ENCODE assay signal across 9 cellular contexts in genomic region chr2:210224660-210225460, GRCh38. TPM values are rescaled to one million over a fixed set of nuclear protein-coding genes. Genes with fewer than 3 reads are reported as not detected.
DNase-seq lines count a peak whose midpoint lies in the region; ATAC-seq, FAIRE-seq and TF ChIP-seq lines count a peak whose summit lies in the region.
"Had no signal": no experiment of that assay in that cellular context is flagged by ENCODE, and none has a peak within 500 bp of the region (broad histone marks: within the 10 kb centered on the region; RNA-seq: fewer than 3 reads in every experiment).

TSS of gene ACADL (minus strand) at chr2:210225447. CDS start at chr2:210225263, 184 bp downstream.

- peak within 1 kb of the TSS; percentile 89 for H2AFZ ChIP-seq in neural progenitor cell (replicated peaks)
- no peak within 1 kb of the TSS for H2AFZ ChIP-seq in OCI-LY7 (ENCODE audit: low read length)

- H3K27me3 Mint-ChIP-seq in activated CD8-positive, alpha-beta T cell treated with anti-CD3 and anti-CD28 coated beads for 36 hours: peaks cover 41% of the 10 kb centered on the region
- H3K27me3 Mint-ChIP-seq in neural progenitor cell (ENCODE audit: insufficient read depth, low read depth): peaks cover 42% of the 10 kb centered on the region

- FAIRE-seq in RCC 7860 (lab: Jason Lieb, UNC): no peak

- H3K79me2 ChIP-seq in neural progenitor cell (ENCODE audit: low read depth) (no peaks in the 10 kb centered on the region), OCI-LY7 (ENCODE audit: insufficient read depth, low read depth, low read length) (no peaks in the 10 kb centered on the region)

- peaks cover 3% of the 10 kb centered on the region for H3K4me1 Mint-ChIP-seq in activated CD8-positive, alpha-beta T cell treated with anti-CD3 and anti-CD28 coated beads for 36 hours (ENCODE audit: low read depth)
- H3K4me1 Mint-ChIP-seq in neural progenitor cell: peaks cover 8% of the 10 kb centered on the region

- no peaks in the 10 kb centered on the region for H3K36me3 ChIP-seq in neural progenitor cell
- no peaks in the 10 kb centered on the region for H3K36me3 ChIP-seq in OCI-LY7 (ENCODE audit: insufficient read depth, low read length)

- peak; percentile 51 for ATAC-seq in HG02981 (IDR thresholded peaks at IDR 0.05; ENCODE audit: unreplicated experiment)
- peak; percentile 47 for ATAC-seq in activated CD8-positive, alpha-beta T cell treated with anti-CD3 and anti-CD28 coated beads for 36 hours

- H3K27ac ChIP-seq in neural progenitor cell: no peak within 1 kb of the TSS
- H3K27ac ChIP-seq in OCI-LY7 (ENCODE audit: low read depth, low read length, poor library complexity, severe bottlenecking): no peak within 1 kb of the TSS

- peak; percentile 21 for DNase-seq in EL
- peak; percentile 20 for DNase-seq in activated CD8-positive, alpha-beta T cell treated with anti-CD3 and anti-CD28 coated beads for 36 hours
- peak; percentile 11 for DNase-seq in germinal center (ENCODE audit: low spot score)
- peak; percentile 77 for DNase-seq in neural progenitor cell (ENCODE audit: low spot score)
- no peak for DNase-seq in RCC 7860 (ENCODE audit: low spot score)
- no peak for DNase-seq in OCI-LY7 (ENCODE audit: low spot score)
- no peak for DNase-seq in NCI-H1436 treated with DMSO at 0.1 percent for 48 hours (lab: John Stamatoyannopoulos, UW)

- H3K4me3 ChIP-seq in neural progenitor cell (peak within 1 kb of the TSS; percentile 60), OCI-LY7 (ENCODE audit: low read depth, low read length, poor library complexity, severe bottlenecking) (no peak within 1 kb of the TSS)

- H3K4me2 ChIP-seq in neural progenitor cell (peak within 1 kb of the TSS; percentile 73), OCI-LY7 (ENCODE audit: low read length) (no peak within 1 kb of the TSS)

- peak within 1 kb of the TSS; percentile 17 for H3K4me3 Mint-ChIP-seq in activated CD8-positive, alpha-beta T cell treated with anti-CD3 and anti-CD28 coated beads for 36 hours
- H3K4me3 Mint-ChIP-seq in neural progenitor cell: peak within 1 kb of the TSS; percentile 84

- intact Hi-C loops in activated CD8-positive, alpha-beta T cell treated with anti-CD3 and anti-CD28 coated beads for 36 hours (cut with micrococcal nuclease): no loop called here
- intact Hi-C loops in OCI-LY7 (cut with micrococcal nuclease; ENCODE audit: unreplicated experiment): no loop called here

- peaks cover 50% of the 10 kb centered on the region for H3K27me3 ChIP-seq in neural progenitor cell

- CTCF ChIA-PET in activated CD8-positive, alpha-beta T cell treated with anti-CD3 and anti-CD28 coated beads for 36 hours (lab: Charles Lee): interaction anchor here (2.3 kb wide), 1 partner anchor 26 kb away, joined by 9 read pairs; no protein-coding TSS in a partner anchor
- CTCF ChIA-PET in OCI-LY7 (lab: Charles Lee; ENCODE audit: unreplicated experiment): no interaction called here

- no peaks in the 10 kb centered on the region for H3F3A ChIP-seq in neural progenitor cell (ENCODE audit: low read depth)

- no peaks in the 10 kb centered on the region for H4K20me1 ChIP-seq in neural progenitor cell (ENCODE audit: low read depth)
- H4K20me1 ChIP-seq in OCI-LY7 (ENCODE audit: insufficient read depth, low read length): no peaks in the 10 kb centered on the region

- no peak for TF ChIP-seq CTCF in activated CD8-positive, alpha-beta T cell treated with anti-CD3 and anti-CD28 coated beads for 36 hours (IDR thresholded peaks at IDR 0.05)
- TF ChIP-seq CTCF in neural progenitor cell (IDR thresholded peaks at IDR 0.05): no peak
- no peak for TF ChIP-seq CTCF in OCI-LY7 (conservative IDR thresholded peaks at IDR 0.05; ENCODE audit: low read length)

- H3K9ac ChIP-seq in neural progenitor cell: no peak within 1 kb of the TSS

- POLR2A ChIA-PET in activated CD8-positive, alpha-beta T cell treated with anti-CD3 and anti-CD28 coated beads for 36 hours (lab: Charles Lee): no interaction called here
- POLR2A ChIA-PET in OCI-LY7 (lab: Charles Lee): interaction anchor here (0.7 to 1.5 kb wide), 2 partner anchors 20 to 612 kb away, joined by 3 to 12 read pairs; no protein-coding TSS in a partner anchor

- H3K27ac Mint-ChIP-seq in activated CD8-positive, alpha-beta T cell treated with anti-CD3 and anti-CD28 coated beads for 36 hours: no peak within 1 kb of the TSS
- no peak within 1 kb of the TSS for H3K27ac Mint-ChIP-seq in neural progenitor cell

- no peaks in the 10 kb centered on the region for H3K9me3 Mint-ChIP-seq in activated CD8-positive, alpha-beta T cell treated with anti-CD3 and anti-CD28 coated beads for 36 hours
- H3K9me3 Mint-ChIP-seq in neural progenitor cell: no peaks in the 10 kb centered on the region

- H3K4me1 ChIP-seq in neural progenitor cell: no peaks in the 10 kb centered on the region
- H3K4me1 ChIP-seq in OCI-LY7 (ENCODE audit: insufficient read depth, low read length, poor library complexity, severe bottlenecking): no peaks in the 10 kb centered on the region

- H3K9me2 ChIP-seq in OCI-LY7 (ENCODE audit: insufficient read depth, low read length): no peaks in the 10 kb centered on the region

- H3K9me3 ChIP-seq in neural progenitor cell (ENCODE audit: low read depth) (no peaks in the 10 kb centered on the region), OCI-LY7 (ENCODE audit: low read length) (no peaks in the 10 kb centered on the region)

- BruUV-seq in OCI-LY7 (replicated peaks; lab: Mats Ljungman, UMichigan): no TSS peak

- no peaks in the 10 kb centered on the region for H3K36me3 Mint-ChIP-seq in activated CD8-positive, alpha-beta T cell treated with anti-CD3 and anti-CD28 coated beads for 36 hours (ENCODE audit: low read depth)
- no peaks in the 10 kb centered on the region for H3K36me3 Mint-ChIP-seq in neural progenitor cell

RNA-seq across cellular contexts. Expression of gene ACADL, which starts in this region (rescaled TPM):
- total RNA-seq in activated CD8-positive, alpha-beta T cell treated with anti-CD3 and anti-CD28 coated beads for 36 hours: not detected
- total RNA-seq in neural progenitor cell (ENCODE audit: low replicate concordance): 0.09 TPM in 1 of 2 replicates, not detected in the other
- total RNA-seq in OCI-LY7 (2014; rRNA removed; shearing (Covaris generic)): not detected in 2 replicates
- not detected in 2 replicates for total RNA-seq in OCI-LY7 (2022)
- total RNA-seq: T-helper 2 cell treated with Interferon-gamma antibody and Interleukin-4, amounts not matched to agents 100 ng/mL and 5 ng/mL, for 36 hours had no signal

Comparison
In these comparisons a context has a peak if more than half of its experiments do, and no peak if none do; other contexts are left out.
1. Peak in DNase-seq and ATAC-seq in activated CD8-positive, alpha-beta T cell treated with anti-CD3 and anti-CD28 coated beads for 36 hours; RNA of the gene not detected or under 1 TPM.
2. Peak in DNase-seq, H3K4me3 ChIP-seq and H3K4me2 ChIP-seq in neural progenitor cell; RNA of the gene not detected or under 1 TPM.
3. DNase-seq: peak in EL (single experiment) and germinal center (single experiment); none in RCC 7860 (single experiment), OCI-LY7 (single experiment) and NCI-H1436 treated with DMSO at 0.1 percent for 48 hours (single experiment).